12 cellular contexts compared by ENCODE assay signal in the genomic region with DNA sequence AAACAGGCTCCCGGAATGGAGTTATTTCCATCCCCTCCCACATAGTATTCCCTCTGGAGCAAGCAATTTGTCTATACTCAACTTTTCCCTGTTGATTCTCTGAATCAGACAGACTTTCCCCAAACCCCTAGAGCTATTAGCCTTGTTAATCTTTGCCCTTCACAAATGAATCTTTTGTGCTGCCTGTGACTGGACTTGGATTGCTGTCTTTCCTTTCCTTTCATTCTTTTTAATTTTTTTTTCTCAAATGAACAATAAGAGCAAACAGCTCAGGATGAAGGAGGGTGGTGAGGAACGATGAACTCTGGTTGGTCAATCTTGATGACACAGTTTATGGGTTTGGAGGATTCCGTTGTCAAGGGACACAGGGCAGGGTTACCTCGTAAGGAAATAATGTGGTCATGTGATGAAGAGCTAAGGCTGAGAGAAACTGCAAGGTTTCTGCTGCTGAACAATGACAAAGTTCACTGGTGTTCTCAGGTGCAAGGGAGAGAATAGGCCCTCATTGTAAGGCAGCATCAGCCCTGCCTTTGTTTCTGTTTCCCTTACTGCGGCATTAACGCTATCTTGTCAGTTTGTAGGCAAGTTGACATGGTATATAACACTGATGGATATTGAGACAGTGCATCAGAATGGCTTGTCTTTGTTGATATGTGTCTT.
DNase-seq lines count a peak whose midpoint lies in the region; ATAC-seq and TF ChIP-seq lines count a peak whose summit lies in the region.
"Had no signal": no experiment of that assay in that cellular context is flagged by ENCODE, and none has a peak within 500 bp of the region (broad histone marks: within the 10 kb centered on the region; RNA-seq: fewer than 3 reads in every experiment).

No MANE protein-coding gene starts in this region.

- H3K27ac Mint-ChIP-seq in type B pancreatic cell = peak overlapping the region; percentile 59
- no peak overlapping the region for H3K27ac Mint-ChIP-seq in CD8-positive, alpha-beta memory T cell
- H3K27ac Mint-ChIP-seq: activated naive CD8-positive, alpha-beta T cell treated with anti-CD3 and anti-CD28 coated beads, Interleukin-2, amount 10 ng/mL, durations not matched to agents 7 days and 5 days; T-helper 17 cell had no signal

- no peaks in the 10 kb centered on the region for H3K4me1 ChIP-seq in right cardiac atrium (ENCODE audit: control insufficient read depth, insufficient read depth, low read length)
- H3K4me1 ChIP-seq in hepatocyte (ENCODE audit: insufficient read depth) = peaks cover 27% of the 10 kb centered on the region
- no peaks in the 10 kb centered on the region for H3K4me1 ChIP-seq in CD8-positive, alpha-beta memory T cell (ENCODE audit: insufficient read depth, low read length)

- H3K27me3 Mint-ChIP-seq in type B pancreatic cell = peaks cover 13% of the 10 kb centered on the region
- H3K27me3 Mint-ChIP-seq in CD8-positive, alpha-beta memory T cell = no peaks in the 10 kb centered on the region
- H3K27me3 Mint-ChIP-seq: activated naive CD8-positive, alpha-beta T cell treated with anti-CD3 and anti-CD28 coated beads, Interleukin-2, amount 10 ng/mL, durations not matched to agents 7 days and 5 days; T-helper 17 cell had no signal

- no peaks in the 10 kb centered on the region for H3K9me2 ChIP-seq in hepatocyte (replicated peaks; ENCODE audit: insufficient read depth)

- DNase-seq in right cardiac atrium (no peak), Right ventricle myocardium inferior (ENCODE audit: missing footprints) (no peak), T1000 (lab: John Stamatoyannopoulos, UW) (peak; percentile 46), hepatocyte (ENCODE audit: low spot score) (peak; percentile 78), type B pancreatic cell (ENCODE audit: extremely low spot score, unreplicated experiment) (no peak), NCI-H1930 (lab: John Stamatoyannopoulos, UW) (no peak)
- DNase-seq in CD8-positive, alpha-beta memory T cell = no peak
- DNase-seq: activated naive CD8-positive, alpha-beta T cell treated with anti-CD3 and anti-CD28 coated beads, Interleukin-2, amount 10 ng/mL, durations not matched to agents 7 days and 5 days; Karpas-422; NK-92 treated with Interleukin-12 subunit alpha and Interleukin-12 subunit beta, amount 100 ng/mL, for 24 hours; T-helper 17 cell had no signal

- H3K4me3 ChIP-seq in right cardiac atrium (ENCODE audit: low read length) (no peak overlapping the region), hepatocyte (no peak overlapping the region)
- no peak overlapping the region for H3K4me3 ChIP-seq in CD8-positive, alpha-beta memory T cell (ENCODE audit: low read length)

- no peak overlapping the region for H2AFZ ChIP-seq in hepatocyte

- no peaks in the 10 kb centered on the region for H3K27me3 ChIP-seq in right cardiac atrium (ENCODE audit: control insufficient read depth, insufficient read depth)
- H3K27me3 ChIP-seq in hepatocyte = no peaks in the 10 kb centered on the region
- no peaks in the 10 kb centered on the region for H3K27me3 ChIP-seq in CD8-positive, alpha-beta memory T cell (ENCODE audit: insufficient read depth, low read length, poor library complexity, severe bottlenecking)

- intact Hi-C loops in right cardiac atrium (cut with DNase I) (no loop called here), Right ventricle myocardium inferior (cut with DNase I) (no loop called here)

- H3K9me3 ChIP-seq in right cardiac atrium (ENCODE audit: control insufficient read depth, low read length) (no peaks in the 10 kb centered on the region), hepatocyte (ENCODE audit: low read depth) (no peaks in the 10 kb centered on the region)
- H3K9me3 ChIP-seq in CD8-positive, alpha-beta memory T cell (ENCODE audit: low read length) = no peaks in the 10 kb centered on the region

- no peak overlapping the region for H3K27ac ChIP-seq in right cardiac atrium (ENCODE audit: low read length)
- peak overlapping the region; percentile 81 for H3K27ac ChIP-seq in hepatocyte
- H3K27ac ChIP-seq in CD8-positive, alpha-beta memory T cell (ENCODE audit: low read depth, low read length) = no peak overlapping the region

- no peaks in the 10 kb centered on the region for H3K79me2 ChIP-seq in hepatocyte

- POLR2A ChIA-PET in CD8-positive, alpha-beta memory T cell (lab: Charles Lee) = no interaction called here

- peak overlapping the region; percentile 18 for H3K4me2 ChIP-seq in hepatocyte

- H3K9me3 Mint-ChIP-seq in type B pancreatic cell = peaks cover 3% of the 10 kb centered on the region
- peaks cover 0 to 4% (median 2%) of the 10 kb centered on the region in 5 donors for H3K9me3 Mint-ChIP-seq in CD8-positive, alpha-beta memory T cell

- H3K36me3 ChIP-seq in hepatocyte (replicated peaks; ENCODE audit: insufficient read depth, low read depth) = no peaks in the 10 kb centered on the region
- H3K36me3 ChIP-seq in CD8-positive, alpha-beta memory T cell (ENCODE audit: insufficient read depth, low read length) = no peaks in the 10 kb centered on the region

- H3K36me3 Mint-ChIP-seq in type B pancreatic cell = no peaks in the 10 kb centered on the region
- no peaks in the 10 kb centered on the region for H3K36me3 Mint-ChIP-seq in CD8-positive, alpha-beta memory T cell
- H3K36me3 Mint-ChIP-seq: activated naive CD8-positive, alpha-beta T cell treated with anti-CD3 and anti-CD28 coated beads, Interleukin-2, amount 10 ng/mL, durations not matched to agents 7 days and 5 days had no signal

- H3K4me1 Mint-ChIP-seq in type B pancreatic cell (ENCODE audit: unreplicated experiment) = peaks cover 17% of the 10 kb centered on the region
- H3K4me1 Mint-ChIP-seq in CD8-positive, alpha-beta memory T cell = no peaks in the 10 kb centered on the region
- H3K4me1 Mint-ChIP-seq: activated naive CD8-positive, alpha-beta T cell treated with anti-CD3 and anti-CD28 coated beads, Interleukin-2, amount 10 ng/mL, durations not matched to agents 7 days and 5 days; T-helper 17 cell had no signal

- CTCF ChIA-PET in CD8-positive, alpha-beta memory T cell (lab: Charles Lee) = no interaction called here

- no peaks in the 10 kb centered on the region for H4K20me1 ChIP-seq in hepatocyte (ENCODE audit: insufficient read depth, poor library complexity, severe bottlenecking)

- 41% methylated on average over 6 of the region's 6 CpGs for WGBS in right cardiac atrium
- WGBS in hepatocyte (ENCODE audit: low lambda C conversion rate, missing lambda C conversion rate) = 47% methylated on average over 6 of the region's 6 CpGs

- TF ChIP-seq CTCF in hepatocyte (IDR thresholded peaks at IDR 0.05; ENCODE audit: poor library complexity) (no peak), type B pancreatic cell (conservative IDR thresholded peaks at IDR 0.05) (no peak)

- H3K4me3 Mint-ChIP-seq in type B pancreatic cell = peak overlapping the region; percentile 21
- no peak overlapping the region for H3K4me3 Mint-ChIP-seq in CD8-positive, alpha-beta memory T cell
- H3K4me3 Mint-ChIP-seq: activated naive CD8-positive, alpha-beta T cell treated with anti-CD3 and anti-CD28 coated beads, Interleukin-2, amount 10 ng/mL, durations not matched to agents 7 days and 5 days; T-helper 17 cell had no signal

- ATAC-seq in right cardiac atrium = peak; percentile 51 to 82
- no peak for ATAC-seq in Right ventricle myocardium inferior
- ATAC-seq in GM21381 (IDR thresholded peaks at IDR 0.05; ENCODE audit: unreplicated experiment) = no peak
- ATAC-seq: T-helper 17 cell had no signal

Comparison
In these comparisons a context has a peak if more than half of its experiments do, and no peak if none do; other contexts are left out.
1. ATAC-seq: peak in right cardiac atrium (2 of 2); none in Right ventricle myocardium inferior (single experiment) and GM21381 (single experiment).
2. DNase-seq: peak in T1000 (single experiment) and hepatocyte (single experiment); none in right cardiac atrium (0 of 3), Right ventricle myocardium inferior (single experiment), type B pancreatic cell (single experiment), NCI-H1930 (0 of 2) and CD8-positive, alpha-beta memory T cell (0 of 5).